ENCODE assay signal across 8 cellular contexts in the genomic region with DNA sequence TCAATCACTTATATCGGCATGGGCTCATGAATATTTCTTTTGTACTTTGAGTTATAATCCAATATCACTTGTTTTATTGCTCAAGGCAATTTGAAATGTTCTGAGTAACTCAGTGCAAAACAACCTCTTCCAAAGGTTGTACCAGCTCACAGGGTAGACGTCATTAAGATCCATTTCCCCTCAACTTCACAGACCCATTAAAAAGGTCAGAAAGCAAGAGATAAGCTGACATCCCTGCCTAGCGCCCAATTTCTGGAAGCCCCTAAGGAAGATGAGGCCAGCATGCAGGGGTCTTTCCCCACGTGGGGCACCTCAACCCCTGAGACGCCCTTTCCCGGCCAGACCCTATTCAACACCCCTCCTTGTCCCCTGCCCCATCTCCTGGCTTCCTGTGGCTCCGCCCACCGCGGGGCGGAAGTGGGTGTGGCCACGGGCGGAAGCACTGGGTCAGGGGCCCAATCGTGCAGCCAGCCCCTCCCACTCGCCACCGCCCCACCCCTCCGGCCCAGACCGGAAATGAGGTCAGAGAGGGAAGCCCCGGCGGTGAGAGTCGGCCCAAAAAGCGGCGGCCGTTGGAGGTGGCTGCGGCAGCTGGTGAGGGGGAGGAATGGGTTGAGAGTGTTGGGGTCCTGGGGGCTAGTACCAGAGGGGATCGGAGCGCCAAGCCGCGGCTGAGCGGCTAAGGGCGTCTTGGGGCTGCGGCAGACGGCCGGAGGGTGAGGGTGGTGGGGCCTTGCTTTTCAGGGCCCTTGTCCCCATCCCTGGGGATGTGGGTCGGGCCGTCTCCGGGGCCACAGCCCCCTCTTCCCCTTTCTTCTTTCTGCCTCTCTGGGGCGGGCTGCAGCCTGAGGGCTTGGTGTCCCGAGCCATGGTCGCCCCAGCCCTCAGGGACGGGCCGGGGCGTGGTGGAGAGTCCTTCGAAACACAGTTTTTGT. TPM values are rescaled to one million over a fixed set of nuclear protein-coding genes. Genes with fewer than 3 reads are reported as not detected.
A peak's percentile ranks its signal among the peaks of the same experiment; 100 is the strongest.
DNase-seq lines count a peak whose midpoint lies in the region; ATAC-seq, FAIRE-seq and TF ChIP-seq lines count a peak whose summit lies in the region.

A gene (plus strand): TSS at position 525 of the 935 bp plus-strand sequence. CDS start 2,442 bp downstream, outside the sequence.

- peak within 1 kb of the TSS; percentile 95 for H3K27ac ChIP-seq in right atrium auricular region

- H3K36me3 ChIP-seq in right atrium auricular region = peaks cover 10% of the 10 kb centered on the region

- DNase-seq in NCI-H146 treated with DMSO at 0.1 percent for 48 hours (lab: John Stamatoyannopoulos, UW; ENCODE audit: unreplicated experiment) (peak; percentile 46), T-helper 2 cell (peak; percentile 92 to 98 (median 93)), amygdala (lab: John Stamatoyannopoulos, UW) (peak; percentile 67 to 96 (median 88)), right atrium auricular region (ENCODE audit: low spot score) (peak; percentile 93), pulmonary artery endothelial cell (ENCODE audit: low read depth, low spot score) (peak; percentile 54), urothelium cell line (ENCODE audit: low spot score) (peak; percentile 99)

- H3K4me1 ChIP-seq in right atrium auricular region = peaks cover 0 to 47% of the 10 kb centered on the region in 2 donors

- H3K27me3 ChIP-seq in right atrium auricular region = no peaks in the 10 kb centered on the region

- peak; percentile 77 for FAIRE-seq in urothelium cell line (lab: Jason Lieb, UNC)

- peak within 1 kb of the TSS; percentile 97 to 98 for H3K4me3 ChIP-seq in right atrium auricular region

- no peak for TF ChIP-seq CTCF in right atrium auricular region (IDR thresholded peaks at IDR 0.05)

- H3K9me3 ChIP-seq in right atrium auricular region = no peaks in the 10 kb centered on the region

- ATAC-seq in GM18498 (IDR thresholded peaks at IDR 0.05; ENCODE audit: unreplicated experiment) (peak; percentile 92), HG02870 (IDR thresholded peaks at IDR 0.05; ENCODE audit: unreplicated experiment) (peak; percentile 75)

RNA-seq across cellular contexts. Expression of the gene that starts here (rescaled TPM):
- 10 to 100 TPM; 38.5 to 48.5 TPM for total RNA-seq in right atrium auricular region
- 44.2 and 69.1 TPM in 2 replicates for total RNA-seq in pulmonary artery endothelial cell

Comparison
In these comparisons a context has a peak if more than half of its experiments do, and no peak if none do; other contexts are left out.
1. Peak in every context shown above with its lines: DNase-seq, ATAC-seq, H3K4me3 ChIP-seq and H3K27ac ChIP-seq.
2. DNase-seq: peak in every context shown above with its lines; median percentile 99 in urothelium cell line; 93 in T-helper 2 cell; 93 in right atrium auricular region; 88 in amygdala; 54 in pulmonary artery endothelial cell; 46 in NCI-H146 treated with DMSO at 0.1 percent for 48 hours.